In genomic region chr1:86769065-86769464, GRCh38 we compare ENCODE assay signal across 11 cellular contexts.
"Had no signal": no experiment of that assay in that cellular context is flagged by ENCODE, and none has a peak within 500 bp of the region (broad histone marks: within the 10 kb centered on the region; RNA-seq: fewer than 3 reads in every experiment).

No MANE protein-coding gene starts in this region.

- H3K27ac ChIP-seq: GM23248 had no signal

- H3K4me3 ChIP-seq: GM23248, GM23338, HAP-1 had no signal

- DNase-seq: GM23248, GOT3, H7, H9, HCEC 1CT, HFFc6 had no signal

- H3K4me2 ChIP-seq: GM23338 had no signal

- H3K36me3 ChIP-seq: HAP-1 had no signal

- H2AFZ ChIP-seq: GM23248, GM23338 had no signal

- ATAC-seq: GM23338, HCT116 had no signal

- H3K9ac ChIP-seq: GM23248 had no signal

- H3K9me3 ChIP-seq: HAP-1 had no signal

- FAIRE-seq: H1, H54 had no signal
